31 cellular contexts compared by ENCODE assay signal in genomic region chr2:188884552-188884951, GRCh38.
DNase-seq lines count a peak whose midpoint lies in the region; ATAC-seq, FAIRE-seq and TF ChIP-seq lines count a peak whose summit lies in the region.
"Had no signal": no experiment of that assay in that cellular context is flagged by ENCODE, and none has a peak within 500 bp of the region (broad histone marks: within the 10 kb centered on the region; RNA-seq: fewer than 3 reads in every experiment).

No MANE protein-coding gene starts in this region.

- no peak for FAIRE-seq in A549 (lab: Jason Lieb, UNC)
- FAIRE-seq: H54, K562 had no signal

- H3K4me1 ChIP-seq in A549 = peaks cover 13% of the 10 kb centered on the region; the same call in 2 of the 3 replicates
- H3K4me1 ChIP-seq: BE2C, gastroesophageal sphincter, spleen, tibial nerve had no signal

- H3K4me3 ChIP-seq in A549 = no peak overlapping the region
- H3K4me3 ChIP-seq in choroid plexus epithelial cell (ENCODE audit: low read depth, low read length) = no peak overlapping the region
- H3K4me3 ChIP-seq: gastroesophageal sphincter, K562, ovary, spleen, tibial nerve had no signal

- 64% methylated on average over 3 of the region's 3 CpGs for WGBS in A549 (ENCODE audit: missing lambda C conversion rate)

- H3K4me2 ChIP-seq in A549 = peak overlapping the region; percentile 51

- TF ChIP-seq CTCF in A549 (IDR thresholded peaks at IDR 0.05) = no peak
- no peak for TF ChIP-seq CTCF in choroid plexus epithelial cell (conservative IDR thresholded peaks at IDR 0.05; ENCODE audit: low read depth, low read length)

- no peak for TF ChIP-seq EP300 in A549 (IDR thresholded peaks at IDR 0.05)

- POLR2A ChIA-PET in A549 (lab: Yijun Ruan, JAX) = no interaction called here

- DNase-seq in A549 (ENCODE audit: low read depth in 1 of 2, low spot score in 1 of 2) (no peak), HuH-7.5 (ENCODE audit: low spot score) (peak; percentile 25), choroid plexus epithelial cell (ENCODE audit: low read depth) (peak; percentile 62), iris pigment epithelial cell (ENCODE audit: low read depth) (peak; percentile 70), SW 1271 (lab: John Stamatoyannopoulos, UW) (no peak), inferior parietal cortex (ENCODE audit: extremely low spot score) (no peak), NCI-H146 (lab: John Stamatoyannopoulos, UW) (no peak)
- DNase-seq: ACHN; activated CD4-positive, alpha-beta T cell treated with anti-CD3 and anti-CD28 coated beads for 36 hours; activated effector memory CD4-positive, alpha-beta T cell treated with Interleukin-2 at 50 U/mL for 16 hours; activated naive CD8-positive, alpha-beta T cell treated with anti-CD3 and anti-CD28 coated beads for 36 hours; activated T-cell treated with anti-CD3 and anti-CD28 coated beads for 4 hours; BE2C; CD8-positive, alpha-beta memory T cell; DMS 273 treated with DMSO at 0.1 percent for 48 hours; effector CD4-positive, alpha-beta T cell; hypothalamus; immature natural killer cell; left ventricle myocardium superior; MM.1S; naive thymus-derived CD4-positive, alpha-beta T cell; NCI-H1417; NCI-H82; ovary; spleen had no signal

- 0 out of 3 replicates have a peak, but pooled peaks cover 5% of the 10 kb centered on the region for H3K9me3 ChIP-seq in A549
- H3K9me3 ChIP-seq: BE2C, ovary had no signal

- ATAC-seq in A549 (no peak), GM19463 (IDR thresholded peaks at IDR 0.05; ENCODE audit: unreplicated experiment) (no peak)
- ATAC-seq: activated CD4-positive, alpha-beta T cell treated with anti-CD3 and anti-CD28 coated beads for 36 hours; gastroesophageal sphincter; K562; left ventricle myocardium superior; naive thymus-derived CD4-positive, alpha-beta T cell had no signal

- CTCF ChIA-PET in A549 (lab: Yijun Ruan, JAX) = no interaction called here

- TF ChIP-seq POLR2A in A549 (IDR thresholded peaks at IDR 0.05; ENCODE audit: low read length) = no peak

- no peak for TF ChIP-seq RAD21 in A549 (conservative IDR thresholded peaks at IDR 0.05 in 1 of 2, IDR thresholded peaks at IDR 0.05 in 1 of 2)

- H3K27ac ChIP-seq in A549 = no peak overlapping the region
- H3K27ac ChIP-seq: epithelial cell of prostate, gastroesophageal sphincter, ovary, spleen, tibial nerve had no signal

TF ChIP-seq in A549, 52 proteins besides CTCF, POLR2A, EP300 and RAD21:
- peak; percentile 36 to 53; a peak in 2 of 4 replicates for TF ChIP-seq CEBPB (IDR thresholded peaks at IDR 0.05)
- TF ChIP-seq MAZ (IDR thresholded peaks at IDR 0.05; ENCODE audit: borderline replicate concordance, low read depth, low read length) = no peak
- no peak for TF ChIP-seq KDM5A (IDR thresholded peaks at IDR 0.05)

Comparison
In these comparisons a context has a peak if more than half of its experiments do, and no peak if none do; other contexts are left out.
1. DNase-seq: peak in HuH-7.5 (single experiment), choroid plexus epithelial cell (single experiment) and iris pigment epithelial cell (single experiment); none in A549 (0 of 2), SW 1271 (0 of 2), inferior parietal cortex (single experiment) and NCI-H146 (single experiment).